In genomic region chrX:42247241-42247640, GRCh38 we compare ENCODE assay signal across 11 cellular contexts.
A peak's percentile ranks its signal among the peaks of the same experiment; 100 is the strongest.
DNase-seq lines count a peak whose midpoint lies in the region; ATAC-seq and TF ChIP-seq lines count a peak whose summit lies in the region.
"Had no signal": no experiment of that assay in that cellular context is flagged by ENCODE, and none has a peak within 500 bp of the region (broad histone marks: within the 10 kb centered on the region; RNA-seq: fewer than 3 reads in every experiment).

No MANE protein-coding gene starts in this region.

- no peak overlapping the region; the same call in 1 of the 2 replicates for H3K4me3 ChIP-seq in OCI-LY3 (ENCODE audit: low read length)
- H3K4me3 ChIP-seq in endocrine pancreas (ENCODE audit: control insufficient read depth, insufficient read depth, low read length), result peak overlapping the region; percentile 75
- H3K4me3 ChIP-seq: HAP-1 had no signal

- peaks cover 7 to 36% (median 15%) of the 10 kb centered on the region in 3 donors for H3K27me3 Mint-ChIP-seq in naive B cell

- no peaks in the 10 kb centered on the region for H4K20me1 ChIP-seq in OCI-LY3 (ENCODE audit: insufficient read depth, low read length)

- peak; percentile 69 for DNase-seq in DMS53 treated with DMSO at 0.1 percent for 48 hours (lab: John Stamatoyannopoulos, UW; ENCODE audit: unreplicated experiment)
- DNase-seq in naive B cell, result peak; percentile 3
- no peak for DNase-seq in stimulated activated CD4-positive, alpha-beta T cell treated with anti-CD3 and anti-CD28 coated beads, Interleukin-2, amount 100 ng/mL, for 24 hours
- DNase-seq in DMS153 (lab: John Stamatoyannopoulos, UW), result no peak
- no peak for DNase-seq in stimulated activated naive CD4-positive, alpha-beta T cell (lab: John Stamatoyannopoulos, UW)
- DNase-seq: NCI-H2081 treated with DMSO at 0.1 percent for 48 hours had no signal

- no peak overlapping the region for H2AFZ ChIP-seq in OCI-LY3 (ENCODE audit: low read depth, low read length)

- ATAC-seq in naive B cell (ENCODE audit: low read depth in 2 of 2) (peak in 1 of 2 donors; percentile 75), GM21390 (IDR thresholded peaks at IDR 0.05; ENCODE audit: unreplicated experiment) (no peak)

- H3K4me1 Mint-ChIP-seq in naive B cell, result peaks cover 0 to 10% (median 0%) of the 10 kb centered on the region in 3 donors

- H3K4me2 ChIP-seq in OCI-LY3 (ENCODE audit: low read length), result peak overlapping the region; percentile 14; the same call in 1 of the 2 replicates

- no peak for TF ChIP-seq CTCF in OCI-LY3 (IDR thresholded peaks at IDR 0.05; ENCODE audit: low read depth, low read length)

- H3K9me3 Mint-ChIP-seq in naive B cell, result peaks cover 0 to 6% (median 0%) of the 10 kb centered on the region in 7 donors

- no peak overlapping the region for H3K27ac ChIP-seq in OCI-LY3 (ENCODE audit: low read length)
- H3K27ac ChIP-seq: neutrophil had no signal

- H3K27me3 ChIP-seq in OCI-LY3 (ENCODE audit: low read depth, low read length), result no peaks in the 10 kb centered on the region
- H3K27me3 ChIP-seq in endocrine pancreas (ENCODE audit: control insufficient read depth, insufficient read depth, low read length), result no peaks in the 10 kb centered on the region
- H3K27me3 ChIP-seq: neutrophil had no signal

- H3K9ac ChIP-seq in OCI-LY3 (ENCODE audit: low read length), result no peak overlapping the region
- H3K9ac ChIP-seq in endocrine pancreas (ENCODE audit: control insufficient read depth, insufficient read depth, low read length), result no peak overlapping the region

- H3K36me3 Mint-ChIP-seq in naive B cell, result no peaks in the 10 kb centered on the region

- H3K27ac Mint-ChIP-seq in naive B cell, result peak overlapping the region in 1 of 6 donors; percentile 41

- H3K79me2 ChIP-seq in OCI-LY3 (ENCODE audit: low read length), result no peaks in the 10 kb centered on the region

- no peaks in the 10 kb centered on the region for H3K9me3 ChIP-seq in OCI-LY3 (ENCODE audit: insufficient read depth, low read length)
- no peaks in the 10 kb centered on the region for H3K9me3 ChIP-seq in endocrine pancreas (ENCODE audit: control insufficient read depth, low read length)
- H3K9me3 ChIP-seq: HAP-1, neutrophil had no signal

- H3K36me3 ChIP-seq in OCI-LY3 (replicated peaks; ENCODE audit: low read depth, low read length), result no peaks in the 10 kb centered on the region
- H3K36me3 ChIP-seq in endocrine pancreas (ENCODE audit: control insufficient read depth, insufficient read depth, low read length), result no peaks in the 10 kb centered on the region
- H3K36me3 ChIP-seq: HAP-1, neutrophil had no signal

- H3K4me3 Mint-ChIP-seq in naive B cell, result peak overlapping the region in 4 of 8 donors; percentile 29 to 58 (median 34)

- no peaks in the 10 kb centered on the region for H3K4me1 ChIP-seq in OCI-LY3 (ENCODE audit: low read length)
- no peaks in the 10 kb centered on the region for H3K4me1 ChIP-seq in endocrine pancreas (ENCODE audit: control insufficient read depth, insufficient read depth, low read length)
- H3K4me1 ChIP-seq: HAP-1 had no signal

Comparison
In these comparisons a context has a peak if more than half of its experiments do, and no peak if none do; other contexts are left out.
1. DNase-seq: peak in DMS53 treated with DMSO at 0.1 percent for 48 hours (single experiment) and naive B cell (single experiment); none in stimulated activated CD4-positive, alpha-beta T cell treated with anti-CD3 and anti-CD28 coated beads, Interleukin-2, amount 100 ng/mL, for 24 hours (0 of 2), DMS153 (single experiment) and stimulated activated naive CD4-positive, alpha-beta T cell (0 of 6).